ENCODE assay signal across 16 cellular contexts in genomic region chr20:11496382-11496781, GRCh38.
DNase-seq lines count a peak whose midpoint lies in the region; ATAC-seq and TF ChIP-seq lines count a peak whose summit lies in the region.
"Had no signal": no experiment of that assay in that cellular context is flagged by ENCODE, and none has a peak within 500 bp of the region (broad histone marks: within the 10 kb centered on the region; RNA-seq: fewer than 3 reads in every experiment).

No MANE protein-coding gene starts in this region.

- H3K4me1 ChIP-seq in IMR-90 (ENCODE audit: control insufficient read depth, insufficient read depth, low read length), result peaks cover 2% of the 10 kb centered on the region; the same call in 1 of the 2 replicates
- peaks cover 36% of the 10 kb centered on the region for H3K4me1 ChIP-seq in foreskin keratinocyte
- H3K4me1 ChIP-seq: testis, uterus had no signal

- H4K20me1 ChIP-seq in IMR-90 (ENCODE audit: insufficient read depth, low read length), result no peaks in the 10 kb centered on the region

- TF ChIP-seq CTCF in IMR-90 (conservative IDR thresholded peaks at IDR 0.05; ENCODE audit: low read depth, low read length), result no peak
- TF ChIP-seq CTCF in foreskin keratinocyte (conservative IDR thresholded peaks at IDR 0.05), result no peak

- no peak for TF ChIP-seq RAD21 in IMR-90 (IDR thresholded peaks at IDR 0.05; ENCODE audit: low read length)

- no peak overlapping the region for H4K8ac ChIP-seq in IMR-90 (ENCODE audit: low read depth in 2 of 2, low read length in 2 of 2)

- no peak overlapping the region for H4K5ac ChIP-seq in IMR-90 (ENCODE audit: low read depth, low read length)

- H3K4me2 ChIP-seq in IMR-90 (ENCODE audit: low read depth, low read length), result no peak overlapping the region
- H3K4me2 ChIP-seq: SK-N-SH had no signal

- H3K9me1 ChIP-seq in IMR-90 (ENCODE audit: insufficient read depth, low read length), result no peaks in the 10 kb centered on the region

- no peak overlapping the region for H3K4me3 ChIP-seq in IMR-90 (ENCODE audit: insufficient read depth, low read depth, low read length)
- H3K4me3 ChIP-seq: K562, testis, uterus had no signal

- intact Hi-C loops in IMR-90 (cut with micrococcal nuclease) (no loop called here), sciatic nerve (cut with DNase I) (no loop called here)

- no peak overlapping the region for H3K4ac ChIP-seq in IMR-90 (ENCODE audit: low read depth, low read length)

- H2BK5ac ChIP-seq in IMR-90 (ENCODE audit: low read depth, low read length, poor library complexity, severe bottlenecking), result no peak overlapping the region

- no peak overlapping the region for H3K18ac ChIP-seq in IMR-90 (ENCODE audit: low read depth, low read length)

- no peak overlapping the region for H2AK5ac ChIP-seq in IMR-90 (ENCODE audit: low read depth, low read length)

- no peaks in the 10 kb centered on the region for H3K36me3 ChIP-seq in IMR-90 (ENCODE audit: control insufficient read depth, insufficient read depth, low read length)
- H3K36me3 ChIP-seq: uterus had no signal

- H3K79me1 ChIP-seq in IMR-90 (ENCODE audit: low read depth in 1 of 2, low read length in 2 of 2), result no peaks in the 10 kb centered on the region

- no peaks in the 10 kb centered on the region for H3K9me3 ChIP-seq in IMR-90 (ENCODE audit: control insufficient read depth, insufficient read depth, low read length)
- H3K9me3 ChIP-seq: SK-N-SH, testis, uterus had no signal

- POLR2A ChIA-PET in IMR-90 (lab: Charles Lee; ENCODE audit: unreplicated experiment), result no interaction called here

- no peak overlapping the region for H2BK20ac ChIP-seq in IMR-90 (ENCODE audit: low read depth, low read length)

- no TSS peak for BruUV-seq in IMR-90 (replicated peaks; lab: Mats Ljungman, UMichigan)

- no peak; the same call in 1 of the 2 replicates for ATAC-seq in IMR-90 (ENCODE audit: low read depth)
- ATAC-seq in sciatic nerve, result peak; percentile 26
- ATAC-seq in foreskin keratinocyte, result no peak
- ATAC-seq: activated CD4-positive, alpha-beta T cell treated with anti-CD3 and anti-CD28 coated beads for 36 hours; K562; T-helper 17 cell had no signal

- in situ Hi-C loops in IMR-90 (cut with MboI; ENCODE audit: low sequenced_read_pairs), result no loop called here

- no peak for TF ChIP-seq POLR2A in IMR-90 (IDR thresholded peaks at IDR 0.05; ENCODE audit: low read depth, low read length)

- H3K27ac ChIP-seq in IMR-90 (ENCODE audit: insufficient read depth, low read length) (no peak overlapping the region), foreskin keratinocyte (no peak overlapping the region)
- H3K27ac ChIP-seq: testis, uterus had no signal

- DNase-seq in IMR-90 (peak; percentile 15), amniotic epithelial cell (ENCODE audit: low read depth) (peak; percentile 30), kidney glomerular epithelial cell (lab: John Stamatoyannopoulos, UW) (peak; percentile 40), sciatic nerve (ENCODE audit: low spot score) (no peak), NCI-H524 (lab: John Stamatoyannopoulos, UW) (no peak), foreskin keratinocyte (no peak), NCI-H1105 (lab: John Stamatoyannopoulos, UW) (no peak)
- DNase-seq: activated CD4-positive, alpha-beta T cell treated with anti-CD3 and anti-CD28 coated beads for 36 hours; activated T-cell treated with anti-CD3 and anti-CD28 coated beads for 4 hours; NCI-H1436; SK-N-SH; stimulated activated naive CD4-positive, alpha-beta T cell treated with Interleukin-2 at 50 U/mL for 16 hours; T-helper 17 cell; testis; uterus had no signal

- H2AK9ac ChIP-seq in IMR-90 (replicated peaks; ENCODE audit: low read depth, low read length, poor library complexity), result no peak overlapping the region

- no peak overlapping the region for H4K91ac ChIP-seq in IMR-90 (ENCODE audit: insufficient read depth, low read depth, low read length)

- dilution Hi-C loops in IMR-90 (cut with HindIII; ENCODE audit: low sequenced_read_pairs, unreplicated experiment), result no loop called here

- H3K27me3 ChIP-seq in IMR-90 (ENCODE audit: control insufficient read depth, insufficient read depth, low read length), result peaks cover 1% of the 10 kb centered on the region
- no peaks in the 10 kb centered on the region for H3K27me3 ChIP-seq in foreskin keratinocyte
- H3K27me3 ChIP-seq: testis, uterus had no signal

- H2AFZ ChIP-seq in IMR-90 (replicated peaks; ENCODE audit: low read length, poor library complexity), result no peak overlapping the region

- H3K56ac ChIP-seq in IMR-90 (ENCODE audit: extremely low read depth, insufficient read depth, low read length), result no peak overlapping the region

- no peak overlapping the region for H2BK15ac ChIP-seq in IMR-90 (ENCODE audit: low read depth, low read length)

- no peak overlapping the region for H3K23ac ChIP-seq in IMR-90 (ENCODE audit: low read depth, low read length)

- H3K14ac ChIP-seq in IMR-90 (replicated peaks; ENCODE audit: low read depth, low read length), result no peak overlapping the region

- no peak overlapping the region for H3K9ac ChIP-seq in IMR-90 (ENCODE audit: low read depth, low read length)
- H3K9ac ChIP-seq: SK-N-SH had no signal

- WGBS in IMR-90 (ENCODE audit: extremely low coverage in 2 of 2, insufficient read length in 1 of 2), 2 experiments, result no CpG with 5 or more reads among the region's 2 CpGs

- no peak overlapping the region for H2BK120ac ChIP-seq in IMR-90 (ENCODE audit: low read depth, low read length)

- CTCF ChIA-PET in IMR-90 (lab: Yijun Ruan, JAX), result interaction anchor here (0.7 kb wide), 1 partner anchor 350 kb away, joined by 3 read pairs; no protein-coding TSS in a partner anchor

TF ChIP-seq in IMR-90, 13 proteins besides CTCF, POLR2A, EP300 and RAD21:
- TF ChIP-seq FOS (IDR thresholded peaks at IDR 0.05; ENCODE audit: low read depth, low read length), result no peak
- no peak for TF ChIP-seq MXI1 (IDR thresholded peaks at IDR 0.05; ENCODE audit: borderline replicate concordance, low read depth, low read length)
- no peak for TF ChIP-seq ELK1 (IDR thresholded peaks at IDR 0.05; ENCODE audit: borderline replicate concordance, low read depth, low read length)
- no peak for TF ChIP-seq NFE2L2 (IDR thresholded peaks at IDR 0.05; ENCODE audit: low read depth, low read length)
- no peak for TF ChIP-seq CHD1 (IDR thresholded peaks at IDR 0.05; ENCODE audit: low read depth, low read length)

Comparison
In these comparisons a context has a peak if more than half of its experiments do, and no peak if none do; other contexts are left out.
1. DNase-seq: peak in IMR-90 (single experiment), amniotic epithelial cell (single experiment) and kidney glomerular epithelial cell (single experiment); none in sciatic nerve (single experiment), NCI-H524 (0 of 2), foreskin keratinocyte (0 of 2) and NCI-H1105 (single experiment).